In genomic region chr3:184371570-184372018, GRCh38 we compare ENCODE assay signal across 8 cellular contexts. TPM values are rescaled to one million over a fixed set of nuclear protein-coding genes. Genes with fewer than 3 reads are reported as not detected.
A peak's percentile ranks its signal among the peaks of the same experiment; 100 is the strongest.
DNase-seq lines count a peak whose midpoint lies in the region; ATAC-seq and TF ChIP-seq lines count a peak whose summit lies in the region.

No MANE protein-coding gene starts in this region.

- H3K9ac ChIP-seq in Loucy (ENCODE audit: low read depth, low read length, poor library complexity, severe bottlenecking) = no peak overlapping the region

- peak; percentile 76 for ATAC-seq in GM21515 (IDR thresholded peaks at IDR 0.05; ENCODE audit: unreplicated experiment)

- no peaks in the 10 kb centered on the region for H3K79me2 ChIP-seq in Loucy (ENCODE audit: insufficient read depth, low read length)

- TF ChIP-seq POLR2A in Peyer's patch (IDR thresholded peaks at IDR 0.05) = no peak

- H3K4me1 ChIP-seq in Loucy (ENCODE audit: insufficient read depth, low read length, poor library complexity, severe bottlenecking) = peaks cover 4% of the 10 kb centered on the region
- H3K4me1 ChIP-seq in Peyer's patch = peaks cover 0 to 5% (median 0%) of the 10 kb centered on the region in 4 donors

- H3K27me3 Mint-ChIP-seq in activated T-helper 2 cell treated with anti-CD3 and anti-CD28 coated beads, Interferon-gamma antibody, Interleukin-2, Interleukin-4, amounts not matched to agents 10 μg/mL and 5 μg/mL and 100 μg/mL, durations not matched to agents 14 hours and 24 hours and 36 hours (ENCODE audit: low read depth) = peaks cover 19% of the 10 kb centered on the region

- no peak overlapping the region for H3K4me3 Mint-ChIP-seq in activated T-helper 2 cell treated with anti-CD3 and anti-CD28 coated beads, Interferon-gamma antibody, Interleukin-2, Interleukin-4, amounts not matched to agents 10 μg/mL and 5 μg/mL and 100 μg/mL, durations not matched to agents 14 hours and 24 hours and 36 hours (ENCODE audit: low read depth)

- peaks cover 16% of the 10 kb centered on the region; the same call in 1 of the 2 replicates for H3K36me3 ChIP-seq in Loucy (ENCODE audit: insufficient read depth, low read length)
- H3K36me3 ChIP-seq in Peyer's patch = peaks cover 0 to 22% (median 0%) of the 10 kb centered on the region in 3 donors

- in situ Hi-C loops in Caki2 (cut with HindIII; ENCODE audit: low pct_unique_long_range_greater_than_20kb, low sequenced_read_pairs) = loop anchor here (25.0 kb wide), 1 partner anchor 166 kb away; no protein-coding TSS in a partner anchor

- H3K4me3 ChIP-seq in Loucy (ENCODE audit: low read length, poor library complexity, severe bottlenecking) (no peak overlapping the region), Peyer's patch (no peak overlapping the region), fibroblast of the aortic adventitia (ENCODE audit: low read depth, low read length) (no peak overlapping the region)

- no peaks in the 10 kb centered on the region for H3F3A ChIP-seq in Loucy (ENCODE audit: low read depth)

- intact Hi-C loops in activated T-helper 2 cell treated with anti-CD3 and anti-CD28 coated beads, Interferon-gamma antibody, Interleukin-2, Interleukin-4, amounts not matched to agents 10 μg/mL and 5 μg/mL and 100 μg/mL, durations not matched to agents 14 hours and 24 hours and 36 hours (cut with micrococcal nuclease) = loop anchor here (1.0 to 5.0 kb wide), 3 partner anchors 96 to 173 kb away; no protein-coding TSS in a partner anchor

- H3K4me1 Mint-ChIP-seq in activated T-helper 2 cell treated with anti-CD3 and anti-CD28 coated beads, Interferon-gamma antibody, Interleukin-2, Interleukin-4, amounts not matched to agents 10 μg/mL and 5 μg/mL and 100 μg/mL, durations not matched to agents 14 hours and 24 hours and 36 hours (ENCODE audit: low read depth) = peaks cover 12% of the 10 kb centered on the region

- H3K27ac Mint-ChIP-seq in activated T-helper 2 cell treated with anti-CD3 and anti-CD28 coated beads, Interferon-gamma antibody, Interleukin-2, Interleukin-4, amounts not matched to agents 10 μg/mL and 5 μg/mL and 100 μg/mL, durations not matched to agents 14 hours and 24 hours and 36 hours = no peak overlapping the region

- no peaks in the 10 kb centered on the region for H3K9me3 Mint-ChIP-seq in activated T-helper 2 cell treated with anti-CD3 and anti-CD28 coated beads, Interferon-gamma antibody, Interleukin-2, Interleukin-4, amounts not matched to agents 10 μg/mL and 5 μg/mL and 100 μg/mL, durations not matched to agents 14 hours and 24 hours and 36 hours

- H3K27ac ChIP-seq in Peyer's patch = no peak overlapping the region

- H2AFZ ChIP-seq in Loucy (ENCODE audit: low read length) = no peak overlapping the region

- peak; percentile 70 for DNase-seq in Caki2 (ENCODE audit: low read depth)
- DNase-seq in Peyer's patch = peak; percentile 34 to 86 (median 78)
- DNase-seq in activated T-helper 2 cell treated with anti-CD3 and anti-CD28 coated beads, Interferon-gamma antibody, Interleukin-2, Interleukin-4, amounts not matched to agents 10 μg/mL and 5 μg/mL and 100 μg/mL, durations not matched to agents 14 hours and 24 hours and 36 hours (ENCODE audit: low spot score) = peak; percentile 52
- DNase-seq in fibroblast of the aortic adventitia (ENCODE audit: low read depth) = peak; percentile 90
- DNase-seq in non-pigmented ciliary epithelial cell (ENCODE audit: low read depth) = peak; percentile 76
- DNase-seq in ureter (ENCODE audit: low spot score) = peak; percentile 81

- H3K9me3 ChIP-seq in Loucy (ENCODE audit: insufficient read depth, low read depth, low read length) (no peaks in the 10 kb centered on the region), Peyer's patch (no peaks in the 10 kb centered on the region)

- no peaks in the 10 kb centered on the region for H3K9me2 ChIP-seq in Loucy (replicated peaks; ENCODE audit: low read depth, low read length)

- no peak overlapping the region for H3K4me2 ChIP-seq in Loucy (ENCODE audit: low read depth, low read length, poor library complexity, severe bottlenecking)

- no peaks in the 10 kb centered on the region for H3K27me3 ChIP-seq in Loucy (ENCODE audit: insufficient read depth, low read length, poor library complexity, severe bottlenecking)
- H3K27me3 ChIP-seq in Peyer's patch = no peaks in the 10 kb centered on the region

- H4K20me1 ChIP-seq in Loucy (ENCODE audit: insufficient read depth, low read length, poor library complexity, severe bottlenecking) = no peaks in the 10 kb centered on the region

- TF ChIP-seq CTCF in Loucy (conservative IDR thresholded peaks at IDR 0.05; ENCODE audit: low read length) (peak; percentile 89), Peyer's patch (IDR thresholded peaks at IDR 0.05) (peak; percentile 41 to 96 (median 88)), fibroblast of the aortic adventitia (IDR thresholded peaks at IDR 0.05; ENCODE audit: insufficient read depth, low read length) (peak; percentile 100)

- peaks cover 38% of the 10 kb centered on the region for H3K36me3 Mint-ChIP-seq in activated T-helper 2 cell treated with anti-CD3 and anti-CD28 coated beads, Interferon-gamma antibody, Interleukin-2, Interleukin-4, amounts not matched to agents 10 μg/mL and 5 μg/mL and 100 μg/mL, durations not matched to agents 14 hours and 24 hours and 36 hours (ENCODE audit: low read depth)

RNA-seq across cellular contexts. Expression of gene THPO, which starts 6.4 kb away (rescaled TPM):
- 0.61 TPM in 1 of 2 replicates, not detected in the other for total RNA-seq in Caki2 (2014; rRNA removed; shearing (Covaris generic); ENCODE audit: low replicate concordance)
- total RNA-seq in Peyer's patch (1 to 10 TPM in 1 of 4 donors, under 1 TPM in 1, not detected in 2; 0.54 to 2.5 TPM), fibroblast of the aortic adventitia (ENCODE audit: low replicate concordance) (0.49 TPM in 1 of 2 replicates, not detected in the other), ureter (0.89 TPM)
- not detected in 2 replicates for total RNA-seq in activated T-helper 2 cell treated with anti-CD3 and anti-CD28 coated beads, Interferon-gamma antibody, Interleukin-2, Interleukin-4, amounts not matched to agents 10 μg/mL and 5 μg/mL and 100 μg/mL, durations not matched to agents 14 hours and 24 hours and 36 hours

RNA-seq across cellular contexts. Expression of gene CHRD, which starts 8.3 kb away (rescaled TPM):
- 0.84 TPM in 1 of 2 replicates, not detected in the other for total RNA-seq in Caki2 (2014; rRNA removed; shearing (Covaris generic); ENCODE audit: low replicate concordance)
- total RNA-seq in Peyer's patch (10 to 100 TPM in 1 of 4 donors, 1 to 10 TPM in 2, under 1 TPM in 1; 0.53 to 17.3 (median 4.4) TPM), fibroblast of the aortic adventitia (ENCODE audit: low replicate concordance) (0.36 and 4.6 TPM in 2 replicates), ureter (16.8 TPM)
- 0.07 TPM in 1 of 2 replicates, not detected in the other for total RNA-seq in activated T-helper 2 cell treated with anti-CD3 and anti-CD28 coated beads, Interferon-gamma antibody, Interleukin-2, Interleukin-4, amounts not matched to agents 10 μg/mL and 5 μg/mL and 100 μg/mL, durations not matched to agents 14 hours and 24 hours and 36 hours

RNA-seq across cellular contexts. Expression of gene POLR2H, which starts 10.1 kb away (rescaled TPM):
- 139 and 169 TPM in 2 replicates for total RNA-seq in Caki2 (2014; rRNA removed; shearing (Covaris generic); ENCODE audit: low replicate concordance)
- 100 to 1,000 TPM in 3 of 4 donors, 10 to 100 TPM in 1; 90.8 to 307 (median 239) TPM for total RNA-seq in Peyer's patch
- total RNA-seq in activated T-helper 2 cell treated with anti-CD3 and anti-CD28 coated beads, Interferon-gamma antibody, Interleukin-2, Interleukin-4, amounts not matched to agents 10 μg/mL and 5 μg/mL and 100 μg/mL, durations not matched to agents 14 hours and 24 hours and 36 hours = 150 and 155 TPM in 2 replicates
- 70.1 and 127 TPM in 2 replicates for total RNA-seq in fibroblast of the aortic adventitia (ENCODE audit: low replicate concordance)
- 79.6 TPM for total RNA-seq in ureter

RNA-seq across cellular contexts. Expression of gene CLCN2, which starts 10.2 kb away (rescaled TPM):
- 2.0 and 20.2 TPM in 2 replicates for total RNA-seq in Caki2 (2014; rRNA removed; shearing (Covaris generic); ENCODE audit: low replicate concordance)
- total RNA-seq in Peyer's patch (10 to 100 TPM; 11.6 to 87.8 (median 63.8) TPM), fibroblast of the aortic adventitia (ENCODE audit: low replicate concordance) (5.9 and 6.2 TPM in 2 replicates), ureter (11.7 TPM)
- 6.9 and 9.6 TPM in 2 replicates for total RNA-seq in activated T-helper 2 cell treated with anti-CD3 and anti-CD28 coated beads, Interferon-gamma antibody, Interleukin-2, Interleukin-4, amounts not matched to agents 10 μg/mL and 5 μg/mL and 100 μg/mL, durations not matched to agents 14 hours and 24 hours and 36 hours

RNA-seq across cellular contexts. Expression of gene FAM131A, which starts 34.2 kb away (rescaled TPM):
- total RNA-seq in Caki2 (2014; rRNA removed; shearing (Covaris generic); ENCODE audit: low replicate concordance) = 33.4 and 39.2 TPM in 2 replicates
- total RNA-seq in Peyer's patch (10 to 100 TPM in 3 of 4 donors, 1 to 10 TPM in 1; 5.8 to 47.9 (median 19.6) TPM), fibroblast of the aortic adventitia (ENCODE audit: low replicate concordance) (14.0 and 19.1 TPM in 2 replicates), ureter (13.5 TPM)
- 12.6 and 13.9 TPM in 2 replicates for total RNA-seq in activated T-helper 2 cell treated with anti-CD3 and anti-CD28 coated beads, Interferon-gamma antibody, Interleukin-2, Interleukin-4, amounts not matched to agents 10 μg/mL and 5 μg/mL and 100 μg/mL, durations not matched to agents 14 hours and 24 hours and 36 hours
